ENCODE assay signal across 20 cellular contexts in the genomic region with DNA sequence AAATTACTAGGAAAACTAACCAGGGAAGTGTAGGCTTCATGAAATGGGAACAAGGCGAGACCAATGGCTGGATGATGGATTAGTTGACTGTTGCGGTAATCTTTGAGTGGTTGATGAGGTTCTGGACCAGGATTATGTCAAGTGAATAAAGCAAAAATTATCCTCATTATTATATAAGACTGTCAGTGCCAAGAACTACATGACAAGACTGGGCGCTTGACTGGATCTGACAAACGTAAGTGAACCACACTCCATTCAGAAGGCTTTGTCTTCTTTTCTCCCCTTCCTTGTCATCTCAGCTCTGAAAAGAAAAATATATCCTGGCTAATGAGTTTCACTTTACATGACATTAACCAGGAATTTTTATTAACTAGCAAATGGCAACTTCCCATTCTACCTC.
"Had no signal": no experiment of that assay in that cellular context is flagged by ENCODE, and none has a peak within 500 bp of the region (broad histone marks: within the 10 kb centered on the region; RNA-seq: fewer than 3 reads in every experiment).

No MANE protein-coding gene starts in this region.

- H3K27me3 ChIP-seq: brain microvascular endothelial cell, cardiac muscle cell had no signal

- H3K4me3 Mint-ChIP-seq: activated CD8-positive, alpha-beta T cell treated with anti-CD3 and anti-CD28 coated beads for 36 hours; activated naive CD4-positive, alpha-beta T cell treated with anti-CD3 and anti-CD28 coated beads, Interleukin-2, amount 10 ng/mL, durations not matched to agents 7 days and 5 days; activated naive CD8-positive, alpha-beta T cell treated with anti-CD3 and anti-CD28 coated beads for 36 hours; activated T-cell treated with anti-CD3 and anti-CD28 coated beads, Interleukin-2, amount 50 U/mL, for 72 hours had no signal

- H3K36me3 Mint-ChIP-seq: activated naive CD4-positive, alpha-beta T cell treated with anti-CD3 and anti-CD28 coated beads, Interleukin-2, amount 10 ng/mL, durations not matched to agents 7 days and 5 days; activated naive CD8-positive, alpha-beta T cell treated with anti-CD3 and anti-CD28 coated beads for 36 hours had no signal

- DNase-seq: activated CD4-positive, alpha-beta T cell treated with anti-CD3 and anti-CD28 coated beads for 4 hours; activated CD8-positive, alpha-beta memory T cell treated with anti-CD3 and anti-CD28 coated beads, Interleukin-2, amount 50 U/mL, for 4 hours; activated CD8-positive, alpha-beta T cell treated with anti-CD3 and anti-CD28 coated beads for 36 hours; activated gamma-delta T cell treated with Interleukin-2 at 50 U/mL for 16 hours; activated naive CD4-positive, alpha-beta T cell treated with anti-CD3 and anti-CD28 coated beads, Interleukin-2, amount 10 ng/mL, durations not matched to agents 7 days and 5 days; activated naive CD8-positive, alpha-beta T cell treated with anti-CD3 and anti-CD28 coated beads for 36 hours; activated T-cell treated with anti-CD3 and anti-CD28 coated beads, Interleukin-2, amount 50 U/mL, for 72 hours; brain microvascular endothelial cell; KG1; NCI-H1048; NCI-H2171; NCI-H2227 treated with DMSO at 0.1 percent for 48 hours; NCI-H446 treated with DMSO at 0.1 percent for 48 hours; NCI-H524 treated with DMSO at 0.1 percent for 48 hours; SIG-M5; SW 1271 had no signal

- H3K36me3 ChIP-seq: brain microvascular endothelial cell, cardiac muscle cell had no signal

- H3K9me3 Mint-ChIP-seq: activated CD8-positive, alpha-beta T cell treated with anti-CD3 and anti-CD28 coated beads for 36 hours; activated naive CD4-positive, alpha-beta T cell treated with anti-CD3 and anti-CD28 coated beads, Interleukin-2, amount 10 ng/mL, durations not matched to agents 7 days and 5 days; activated naive CD8-positive, alpha-beta T cell treated with anti-CD3 and anti-CD28 coated beads for 36 hours; activated T-cell treated with anti-CD3 and anti-CD28 coated beads, Interleukin-2, amount 50 U/mL, for 72 hours; activated T-helper 2 cell treated with anti-CD3 and anti-CD28 coated beads, Interferon-gamma antibody, Interleukin-2, Interleukin-4, amounts not matched to agents 10 μg/mL and 5 μg/mL and 100 μg/mL, durations not matched to agents 14 hours and 24 hours and 36 hours had no signal

- ATAC-seq: activated CD4-positive, CD25-positive, alpha-beta regulatory T cell treated with anti-CD3 and anti-CD28 coated beads, Interleukin-2, amount 50 U/mL, for 24 hours; activated CD8-positive, alpha-beta T cell treated with anti-CD3 and anti-CD28 coated beads for 36 hours; activated T-cell treated with anti-CD3 and anti-CD28 coated beads, Interleukin-2, amount 50 U/mL, for 72 hours had no signal

- H3K27me3 Mint-ChIP-seq: activated naive CD4-positive, alpha-beta T cell treated with anti-CD3 and anti-CD28 coated beads, Interleukin-2, amount 10 ng/mL, durations not matched to agents 7 days and 5 days had no signal

- H3K4me3 ChIP-seq: cardiac muscle cell, SK-N-MC had no signal

- H3K4me1 Mint-ChIP-seq: activated naive CD4-positive, alpha-beta T cell treated with anti-CD3 and anti-CD28 coated beads, Interleukin-2, amount 10 ng/mL, durations not matched to agents 7 days and 5 days had no signal

- H3K27ac Mint-ChIP-seq: activated CD8-positive, alpha-beta T cell treated with anti-CD3 and anti-CD28 coated beads for 36 hours; activated naive CD4-positive, alpha-beta T cell treated with anti-CD3 and anti-CD28 coated beads, Interleukin-2, amount 10 ng/mL, durations not matched to agents 7 days and 5 days; activated naive CD8-positive, alpha-beta T cell treated with anti-CD3 and anti-CD28 coated beads for 36 hours; activated T-cell treated with anti-CD3 and anti-CD28 coated beads, Interleukin-2, amount 50 U/mL, for 72 hours; activated T-helper 2 cell treated with anti-CD3 and anti-CD28 coated beads, Interferon-gamma antibody, Interleukin-2, Interleukin-4, amounts not matched to agents 10 μg/mL and 5 μg/mL and 100 μg/mL, durations not matched to agents 14 hours and 24 hours and 36 hours had no signal
